In genomic region chr4:51831133-51831532, GRCh38 we compare ENCODE assay signal across 8 cellular contexts. TPM values are rescaled to one million over a fixed set of nuclear protein-coding genes. Genes with fewer than 3 reads are reported as not detected.
A peak's percentile ranks its signal among the peaks of the same experiment; 100 is the strongest.
DNase-seq lines count a peak whose midpoint lies in the region; ATAC-seq and TF ChIP-seq lines count a peak whose summit lies in the region.

No MANE protein-coding gene starts in this region.

- H4K20me1 ChIP-seq in OCI-LY1 (ENCODE audit: insufficient read depth, low read length), result no peaks in the 10 kb centered on the region

- H3K27me3 ChIP-seq in OCI-LY1 (ENCODE audit: insufficient read depth, low read length) (no peaks in the 10 kb centered on the region), parathyroid adenoma (ENCODE audit: control insufficient read depth, insufficient read depth, low read length) (no peaks in the 10 kb centered on the region)

- H3K9me3 ChIP-seq in OCI-LY1 (ENCODE audit: low read length), result no peaks in the 10 kb centered on the region
- no peaks in the 10 kb centered on the region for H3K9me3 ChIP-seq in parathyroid adenoma (ENCODE audit: control insufficient read depth, low read length)

- H3K27ac ChIP-seq in OCI-LY1 (ENCODE audit: low read depth, low read length, poor library complexity, severe bottlenecking) (no peak overlapping the region), parathyroid adenoma (no peak overlapping the region)

- peak; percentile 84 for ATAC-seq in HG02870 (IDR thresholded peaks at IDR 0.05; ENCODE audit: unreplicated experiment)

- no peaks in the 10 kb centered on the region for H3K36me3 ChIP-seq in OCI-LY1 (ENCODE audit: insufficient read depth, low read length)
- H3K36me3 ChIP-seq in parathyroid adenoma (ENCODE audit: control insufficient read depth, insufficient read depth, low read length), result no peaks in the 10 kb centered on the region

- H3K4me3 ChIP-seq in OCI-LY1 (ENCODE audit: low read depth, low read length, poor library complexity, severe bottlenecking) (no peak overlapping the region), fibroblast of villous mesenchyme (ENCODE audit: low read depth, low read length) (no peak overlapping the region), parathyroid adenoma (ENCODE audit: low read depth, low read length) (no peak overlapping the region)

- no peaks in the 10 kb centered on the region for H3K9me2 ChIP-seq in OCI-LY1 (ENCODE audit: low read depth, low read length)

- H2AFZ ChIP-seq in OCI-LY1 (ENCODE audit: low read length) (no peak overlapping the region), parathyroid adenoma (no peak overlapping the region)

- DNase-seq in NCI-H510A (lab: John Stamatoyannopoulos, UW), result peak; percentile 2
- no peak for DNase-seq in NCI-H510A treated with DMSO at 0.1 percent for 48 hours (lab: John Stamatoyannopoulos, UW)
- peak; percentile 43 for DNase-seq in activated T-helper 1 cell treated with Interleukin-2 at 50 U/mL for 16 hours (ENCODE audit: low read depth)
- DNase-seq in fibroblast of villous mesenchyme (ENCODE audit: low read depth), result peak; percentile 62
- peak; percentile 73 for DNase-seq in ureter (ENCODE audit: low spot score)

- no peaks in the 10 kb centered on the region for H3F3A ChIP-seq in OCI-LY1 (ENCODE audit: insufficient read depth, low read length)

- no peaks in the 10 kb centered on the region for H3K4me1 ChIP-seq in OCI-LY1 (ENCODE audit: insufficient read depth, low read length, severe bottlenecking)
- H3K4me1 ChIP-seq in parathyroid adenoma, result no peaks in the 10 kb centered on the region

- no peak overlapping the region for H3K4me2 ChIP-seq in OCI-LY1 (ENCODE audit: low read length)
- no peak overlapping the region for H3K4me2 ChIP-seq in parathyroid adenoma (ENCODE audit: low read length)

- no peaks in the 10 kb centered on the region for H3K79me2 ChIP-seq in OCI-LY1 (ENCODE audit: insufficient read depth, low read length)
- no peaks in the 10 kb centered on the region for H3K79me2 ChIP-seq in parathyroid adenoma

- TF ChIP-seq CTCF in OCI-LY1 (IDR thresholded peaks at IDR 0.05; ENCODE audit: low read length) (peak; percentile 86), fibroblast of villous mesenchyme (IDR thresholded peaks at IDR 0.05; ENCODE audit: insufficient read depth, low read depth, low read length) (peak; percentile 82), parathyroid adenoma (IDR thresholded peaks at IDR 0.05) (peak; percentile 67)

- H3K9ac ChIP-seq in OCI-LY1 (ENCODE audit: low read length), result no peak overlapping the region
- H3K9ac ChIP-seq in parathyroid adenoma, result no peak overlapping the region

RNA-seq across cellular contexts. Expression of gene DCUN1D4, which starts 11.8 kb away (rescaled TPM):
- total RNA-seq in fibroblast of villous mesenchyme, result 36.4 and 58.3 TPM in 2 replicates
- total RNA-seq in ureter, result 71.2 TPM
